ENCODE assay signal across 1 cellular context in genomic region chr2:240557808-240558207, GRCh38.
A peak's percentile ranks its signal among the peaks of the same experiment; 100 is the strongest.
TF ChIP-seq lines count a peak whose summit lies in the region.

TSS of gene ANKMY1 (minus strand) at chr2:240557988. CDS start at chr2:240557335, 653 bp downstream.

TF ChIP-seq in Ishikawa, 13 proteins besides CTCF, POLR2A, EP300 and RAD21:
- TF ChIP-seq TAF1 (IDR thresholded peaks at IDR 0.05; ENCODE audit: low read depth) (peak; percentile 35; the same call in 1 of the 2 replicates), USF1 (IDR thresholded peaks at IDR 0.05) (no peak), MAX (IDR thresholded peaks at IDR 0.05) (no peak; the same call in none of the 2 replicates), TEAD4 (IDR thresholded peaks at IDR 0.05) (no peak)
